Comparison of ENCODE assay signal across 1 cellular context in genomic region chr11:111778047-111778558, GRCh38.
TF ChIP-seq lines count a peak whose summit lies in the region.

No MANE protein-coding gene starts in this region.

TF ChIP-seq in IMR-90, 13 proteins besides CTCF, POLR2A, EP300 and RAD21:
- TF ChIP-seq USF2 (IDR thresholded peaks at IDR 0.05; ENCODE audit: low read depth, low read length): no peak
- TF ChIP-seq NFE2L2 (IDR thresholded peaks at IDR 0.05; ENCODE audit: low read depth, low read length): no peak
- TF ChIP-seq RFX5 (IDR thresholded peaks at IDR 0.05; ENCODE audit: low read depth, low read length): no peak
- TF ChIP-seq CHD1 (IDR thresholded peaks at IDR 0.05; ENCODE audit: low read depth, low read length): no peak
- TF ChIP-seq MAFK (IDR thresholded peaks at IDR 0.05; ENCODE audit: low read depth, low read length): no peak
- TF ChIP-seq MAZ (IDR thresholded peaks at IDR 0.05; ENCODE audit: borderline replicate concordance, low read depth, low read length): no peak
- TF ChIP-seq BHLHE40 (IDR thresholded peaks at IDR 0.05; ENCODE audit: low read depth, low read length): no peak
- no peak for TF ChIP-seq RCOR1 (IDR thresholded peaks at IDR 0.05; ENCODE audit: insufficient replicate concordance, low read length)
- no peak for TF ChIP-seq CEBPB (IDR thresholded peaks at IDR 0.05; ENCODE audit: low read depth, low read length)
- TF ChIP-seq ELK1 (IDR thresholded peaks at IDR 0.05; ENCODE audit: borderline replicate concordance, low read depth, low read length): no peak
- no peak for TF ChIP-seq FOS (IDR thresholded peaks at IDR 0.05; ENCODE audit: low read depth, low read length)
- TF ChIP-seq SMC3 (IDR thresholded peaks at IDR 0.05; ENCODE audit: low read depth, low read length): no peak
- TF ChIP-seq MXI1 (IDR thresholded peaks at IDR 0.05; ENCODE audit: borderline replicate concordance, low read depth, low read length): no peak
